ENCODE assay signal across 1 cellular context in genomic region chr2:185012643-185013042, GRCh38.
TF ChIP-seq lines count a peak whose summit lies in the region.

No MANE protein-coding gene starts in this region.

TF ChIP-seq in HCT116, 20 proteins besides CTCF, POLR2A, EP300 and RAD21 (continued from another document):
- TF ChIP-seq MAX (IDR thresholded peaks at IDR 0.05) (no peak), ZNF274 (IDR thresholded peaks at IDR 0.05; ENCODE audit: low read depth, low read length) (no peak)
